21 cellular contexts compared by ENCODE assay signal in genomic region chr7:116443646-116444045, GRCh38. TPM values are rescaled to one million over a fixed set of nuclear protein-coding genes. Genes with fewer than 3 reads are reported as not detected.
DNase-seq lines count a peak whose midpoint lies in the region; ATAC-seq and TF ChIP-seq lines count a peak whose summit lies in the region.
"Had no signal": no experiment of that assay in that cellular context is flagged by ENCODE, and none has a peak within 500 bp of the region (broad histone marks: within the 10 kb centered on the region; RNA-seq: fewer than 3 reads in every experiment).

No MANE protein-coding gene starts in this region.

- H3K36me3 ChIP-seq in SJCRH30 (no peaks in the 10 kb centered on the region), thyroid gland (no peaks in the 10 kb centered on the region)
- H3K36me3 ChIP-seq: upper lobe of right lung had no signal

- no peak for TF ChIP-seq POLR2A in thyroid gland (IDR thresholded peaks at IDR 0.05)

- DNase-seq in NCI-H1092 treated with DMSO at 0.1 percent for 48 hours (lab: John Stamatoyannopoulos, UW): peak; percentile 15
- DNase-seq in NCI-H1092 (lab: John Stamatoyannopoulos, UW): no peak
- DNase-seq in SJCRH30: peak in 1 of 2 experiments; percentile 39
- no peak for DNase-seq in foreskin keratinocyte
- DNase-seq in thyroid gland: no peak
- DNase-seq in effector CD4-positive, alpha-beta T cell: no peak
- no peak for DNase-seq in middle frontal gyrus (ENCODE audit: extremely low spot score, low spot score)
- no peak for DNase-seq in activated T-cell treated with anti-CD3 and anti-CD28 coated beads, Interleukin-2, amount 50 U/mL, for 4 hours
- DNase-seq: activated gamma-delta T cell treated with Interleukin-2 at 50 U/mL for 16 hours; cortex of kidney; DMS79 treated with DMSO at 0.1 percent for 48 hours; head of caudate nucleus; NCI-H1694 treated with DMSO at 0.1 percent for 48 hours; stimulated activated CD4-positive, alpha-beta T cell treated with anti-CD3 and anti-CD28 coated beads, Interleukin-15, amount 100 ng/mL, for 24 hours; stimulated activated naive CD4-positive, alpha-beta T cell treated with Interleukin-2 at 50 U/mL for 16 hours; upper lobe of right lung had no signal

- H3K4me1 Mint-ChIP-seq in activated T-cell treated with anti-CD3 and anti-CD28 coated beads, Interleukin-2, amount 50 U/mL, for 4 hours (ENCODE audit: low read depth): no peaks in the 10 kb centered on the region
- H3K4me1 Mint-ChIP-seq: CD14-positive monocyte, memory B cell had no signal

- H3K4me3 Mint-ChIP-seq in activated T-cell treated with anti-CD3 and anti-CD28 coated beads, Interleukin-2, amount 50 U/mL, for 4 hours: no peak overlapping the region
- H3K4me3 Mint-ChIP-seq: CD14-positive monocyte, memory B cell had no signal

- ATAC-seq in foreskin keratinocyte: no peak
- ATAC-seq in activated T-cell treated with anti-CD3 and anti-CD28 coated beads, Interleukin-2, amount 50 U/mL, for 4 hours: no peak
- ATAC-seq: Right ventricle myocardium inferior had no signal

- H3K27me3 Mint-ChIP-seq in activated T-cell treated with anti-CD3 and anti-CD28 coated beads, Interleukin-2, amount 50 U/mL, for 4 hours (ENCODE audit: low read depth): peaks cover 12% of the 10 kb centered on the region

- H3K36me3 Mint-ChIP-seq in activated T-cell treated with anti-CD3 and anti-CD28 coated beads, Interleukin-2, amount 50 U/mL, for 4 hours (ENCODE audit: insufficient read depth): no peaks in the 10 kb centered on the region
- H3K36me3 Mint-ChIP-seq: CD14-positive monocyte, memory B cell had no signal

- intact Hi-C loops in thyroid gland (cut with DNase I): no loop called here

- H3K4me3 ChIP-seq in SJCRH30: no peak overlapping the region
- no peak overlapping the region for H3K4me3 ChIP-seq in thyroid gland (replicated peaks in 1 of 3)
- H3K4me3 ChIP-seq: upper lobe of right lung had no signal

- TF ChIP-seq CTCF in foreskin keratinocyte (conservative IDR thresholded peaks at IDR 0.05): no peak
- no peak for TF ChIP-seq CTCF in thyroid gland (IDR thresholded peaks at IDR 0.05)

- H3K27ac ChIP-seq in SJCRH30: peak overlapping the region; percentile 87
- H3K27ac ChIP-seq in foreskin keratinocyte: peak overlapping the region; percentile 82
- H3K27ac ChIP-seq in thyroid gland: peak overlapping the region; percentile 49 to 58 (median 51)
- H3K27ac ChIP-seq: 22Rv1, upper lobe of right lung had no signal

- WGBS in thyroid gland, 2 donors: 92 to 99% methylated on average over 3 of the region's 3 CpGs

- no peaks in the 10 kb centered on the region for H3K9me3 Mint-ChIP-seq in activated T-cell treated with anti-CD3 and anti-CD28 coated beads, Interleukin-2, amount 50 U/mL, for 4 hours
- H3K9me3 Mint-ChIP-seq: CD14-positive monocyte, memory B cell had no signal

- H3K27me3 ChIP-seq in SJCRH30 (no peaks in the 10 kb centered on the region), foreskin keratinocyte (no peaks in the 10 kb centered on the region), thyroid gland (no peaks in the 10 kb centered on the region)
- H3K27me3 ChIP-seq: upper lobe of right lung had no signal

- H3K9me3 ChIP-seq in SJCRH30 (replicated peaks) (no peaks in the 10 kb centered on the region), thyroid gland (no peaks in the 10 kb centered on the region)
- H3K9me3 ChIP-seq: upper lobe of right lung had no signal

- H3K4me1 ChIP-seq in SJCRH30 (peaks cover 20% of the 10 kb centered on the region), foreskin keratinocyte (peaks cover 42% of the 10 kb centered on the region), thyroid gland (peaks cover 19 to 28% of the 10 kb centered on the region in 2 donors)

RNA-seq across cellular contexts. Expression of gene CAV2, which starts 55.9 kb away (rescaled TPM):
- total RNA-seq in SJCRH30 (2014; rRNA removed; shearing (Covaris generic)): 21.6 and 25.2 TPM in 2 replicates
- total RNA-seq in foreskin keratinocyte (253 and 280 TPM in 2 replicates), thyroid gland (100 to 1,000 TPM; 210 to 331 (median 239) TPM)
- 181 and 220 TPM in 2 replicates for polyA plus RNA-seq in foreskin keratinocyte
- under 1 TPM in 2 of 3 donors, not detected in 1; 0.16 to 0.24 TPM for total RNA-seq in activated T-cell treated with anti-CD3 and anti-CD28 coated beads, Interleukin-2, amount 50 U/mL, for 4 hours
- polyA plus RNA-seq: neural cell had no signal

Comparison
In these comparisons a context has a peak if more than half of its experiments do, and no peak if none do; other contexts are left out.
1. RNA of gene CAV2, which starts 55.9 kb away (total RNA-seq): 253 to 280 TPM in foreskin keratinocyte, 210 to 331 TPM in thyroid gland and 21.6 to 25.2 TPM in SJCRH30; 0.16 to 0.24 TPM in activated T-cell treated with anti-CD3 and anti-CD28 coated beads, Interleukin-2, amount 50 U/mL, for 4 hours; every median in the first group is over 10 times any median in the second.
2. Peak in every context shown above with its lines, with median percentiles within 50 percentile points of each other: H3K27ac ChIP-seq.